In the genomic region with DNA sequence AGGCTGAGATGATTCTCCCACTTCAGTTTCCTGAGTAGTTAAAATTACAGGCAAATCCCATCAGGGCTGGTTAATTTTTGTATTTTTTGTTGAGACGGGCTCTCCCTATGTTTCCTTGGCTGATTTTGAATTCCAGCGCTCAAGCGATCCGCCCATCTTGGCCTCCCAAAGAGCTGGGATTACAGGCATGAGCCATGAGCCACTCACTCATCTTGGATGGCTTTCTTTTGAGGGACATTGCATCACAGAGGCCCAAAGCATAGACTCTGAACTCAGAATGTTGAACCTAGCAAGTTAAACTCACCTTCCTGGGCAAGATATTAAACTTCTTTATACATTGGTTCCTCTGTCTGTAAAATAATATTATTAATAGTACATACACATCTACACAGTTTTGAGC, we compare ENCODE assay signal across 9 cellular contexts. TPM values are rescaled to one million over a fixed set of nuclear protein-coding genes. Genes with fewer than 3 reads are reported as not detected.
DNase-seq lines count a peak whose midpoint lies in the region; ATAC-seq and TF ChIP-seq lines count a peak whose summit lies in the region.
"Had no signal": no experiment of that assay in that cellular context is flagged by ENCODE, and none has a peak within 500 bp of the region (broad histone marks: within the 10 kb centered on the region; RNA-seq: fewer than 3 reads in every experiment).

No MANE protein-coding gene starts in this region.

- H3K36me3 ChIP-seq in gastroesophageal sphincter, result no peaks in the 10 kb centered on the region

- DNase-seq in activated CD4-positive, alpha-beta T cell treated with anti-CD3 and anti-CD28 coated beads, Interleukin-2, amount 10 ng/mL, durations not matched to agents 7 days and 5 days, result no peak
- DNase-seq in activated CD4-positive, alpha-beta T cell treated with anti-CD3 and anti-CD28 coated beads, Interleukin-2, amount 50 U/mL, for 4 hours, result no peak
- no peak for DNase-seq in activated CD4-positive, alpha-beta memory T cell treated with anti-CD3 and anti-CD28 coated beads for 36 hours
- no peak for DNase-seq in stimulated activated naive B cell treated with anti-CD40 and anti-IgM and Interleukin-4, amounts not matched to agents 10 μg/mL and 1 μg/mL and 100 μg/mL, for 72 hours
- no peak for DNase-seq in NCI-H226
- DNase-seq in H4 (ENCODE audit: low spot score), result no peak
- DNase-seq in NAMALWA (ENCODE audit: low spot score), result no peak
- DNase-seq: occipital lobe had no signal

- peak overlapping the region; percentile 77 for H3K27ac Mint-ChIP-seq in activated CD4-positive, alpha-beta T cell treated with anti-CD3 and anti-CD28 coated beads, Interleukin-2, amount 10 ng/mL, durations not matched to agents 7 days and 5 days
- no peak overlapping the region for H3K27ac Mint-ChIP-seq in activated CD4-positive, alpha-beta memory T cell treated with anti-CD3 and anti-CD28 coated beads for 36 hours
- H3K27ac Mint-ChIP-seq in stimulated activated naive B cell treated with anti-CD40 and anti-IgM and Interleukin-4, amounts not matched to agents 10 μg/mL and 1 μg/mL and 100 μg/mL, for 72 hours, result peak overlapping the region; percentile 74

- no peaks in the 10 kb centered on the region for H3K27me3 ChIP-seq in gastroesophageal sphincter

- H3K4me1 ChIP-seq in gastroesophageal sphincter, result peaks cover 0 to 24% (median 3%) of the 10 kb centered on the region in 3 donors

- CTCF ChIA-PET in activated CD4-positive, alpha-beta T cell treated with anti-CD3 and anti-CD28 coated beads, Interleukin-2, amount 10 ng/mL, durations not matched to agents 7 days and 5 days (lab: Charles Lee), result no interaction called here
- CTCF ChIA-PET in activated CD4-positive, alpha-beta memory T cell treated with anti-CD3 and anti-CD28 coated beads for 36 hours (lab: Charles Lee), result no interaction called here

- intact Hi-C loops in activated CD4-positive, alpha-beta memory T cell treated with anti-CD3 and anti-CD28 coated beads for 36 hours (cut with micrococcal nuclease), result loop anchor here (1.0 to 2.0 kb wide), 4 partner anchors 13 to 341 kb away; no protein-coding TSS in a partner anchor

- H3K27me3 Mint-ChIP-seq in activated CD4-positive, alpha-beta T cell treated with anti-CD3 and anti-CD28 coated beads, Interleukin-2, amount 10 ng/mL, durations not matched to agents 7 days and 5 days, result no peaks in the 10 kb centered on the region
- no peaks in the 10 kb centered on the region for H3K27me3 Mint-ChIP-seq in activated CD4-positive, alpha-beta memory T cell treated with anti-CD3 and anti-CD28 coated beads for 36 hours
- no peaks in the 10 kb centered on the region for H3K27me3 Mint-ChIP-seq in stimulated activated naive B cell treated with anti-CD40 and anti-IgM and Interleukin-4, amounts not matched to agents 10 μg/mL and 1 μg/mL and 100 μg/mL, for 72 hours

- peak overlapping the region; percentile 87 for H3K4me3 Mint-ChIP-seq in activated CD4-positive, alpha-beta T cell treated with anti-CD3 and anti-CD28 coated beads, Interleukin-2, amount 10 ng/mL, durations not matched to agents 7 days and 5 days
- peak overlapping the region; percentile 77 for H3K4me3 Mint-ChIP-seq in activated CD4-positive, alpha-beta memory T cell treated with anti-CD3 and anti-CD28 coated beads for 36 hours
- H3K4me3 Mint-ChIP-seq in stimulated activated naive B cell treated with anti-CD40 and anti-IgM and Interleukin-4, amounts not matched to agents 10 μg/mL and 1 μg/mL and 100 μg/mL, for 72 hours, result peak overlapping the region; percentile 64 to 93

- TF ChIP-seq POLR2A in gastroesophageal sphincter (IDR thresholded peaks at IDR 0.05), result no peak

- POLR2A ChIA-PET in activated CD4-positive, alpha-beta T cell treated with anti-CD3 and anti-CD28 coated beads, Interleukin-2, amount 10 ng/mL, durations not matched to agents 7 days and 5 days (lab: Charles Lee), result no interaction called here
- POLR2A ChIA-PET in activated CD4-positive, alpha-beta memory T cell treated with anti-CD3 and anti-CD28 coated beads for 36 hours (lab: Charles Lee), result no interaction called here

- 70 to 100% methylated on average over 2 to 4 of the region's 4 CpGs for WGBS in gastroesophageal sphincter (ENCODE audit: low coverage in 1 of 2), 2 donors

- TF ChIP-seq CTCF in gastroesophageal sphincter (IDR thresholded peaks at IDR 0.05), result no peak

- H3K27ac ChIP-seq in gastroesophageal sphincter, result peak overlapping the region in 2 of 4 donors; percentile 15 to 62

- H3K4me3 ChIP-seq in gastroesophageal sphincter, result no peak overlapping the region

- peak; percentile 60 for ATAC-seq in gastroesophageal sphincter
- no peak for ATAC-seq in stimulated activated naive B cell treated with anti-CD40 and anti-IgM and Interleukin-4, amounts not matched to agents 10 μg/mL and 1 μg/mL and 100 μg/mL, for 72 hours (replicated peaks)

- no peaks in the 10 kb centered on the region for H3K9me3 ChIP-seq in gastroesophageal sphincter

- TF ChIP-seq EP300 in gastroesophageal sphincter (IDR thresholded peaks at IDR 0.05), result no peak

- peaks cover 35% of the 10 kb centered on the region for H3K36me3 Mint-ChIP-seq in activated CD4-positive, alpha-beta T cell treated with anti-CD3 and anti-CD28 coated beads, Interleukin-2, amount 10 ng/mL, durations not matched to agents 7 days and 5 days (ENCODE audit: low read depth)
- no peaks in the 10 kb centered on the region for H3K36me3 Mint-ChIP-seq in activated CD4-positive, alpha-beta memory T cell treated with anti-CD3 and anti-CD28 coated beads for 36 hours
- peaks cover 4 to 10% of the 10 kb centered on the region in 2 donors for H3K36me3 Mint-ChIP-seq in stimulated activated naive B cell treated with anti-CD40 and anti-IgM and Interleukin-4, amounts not matched to agents 10 μg/mL and 1 μg/mL and 100 μg/mL, for 72 hours

- peaks cover 4% of the 10 kb centered on the region for H3K9me3 Mint-ChIP-seq in activated CD4-positive, alpha-beta T cell treated with anti-CD3 and anti-CD28 coated beads, Interleukin-2, amount 10 ng/mL, durations not matched to agents 7 days and 5 days
- no peaks in the 10 kb centered on the region for H3K9me3 Mint-ChIP-seq in activated CD4-positive, alpha-beta memory T cell treated with anti-CD3 and anti-CD28 coated beads for 36 hours
- no peaks in the 10 kb centered on the region for H3K9me3 Mint-ChIP-seq in stimulated activated naive B cell treated with anti-CD40 and anti-IgM and Interleukin-4, amounts not matched to agents 10 μg/mL and 1 μg/mL and 100 μg/mL, for 72 hours

- H3K4me1 Mint-ChIP-seq in activated CD4-positive, alpha-beta T cell treated with anti-CD3 and anti-CD28 coated beads, Interleukin-2, amount 10 ng/mL, durations not matched to agents 7 days and 5 days, result peaks cover 41% of the 10 kb centered on the region
- H3K4me1 Mint-ChIP-seq in activated CD4-positive, alpha-beta memory T cell treated with anti-CD3 and anti-CD28 coated beads for 36 hours (ENCODE audit: low read depth), result peaks cover 53% of the 10 kb centered on the region
- peaks cover 25 to 43% of the 10 kb centered on the region in 2 donors for H3K4me1 Mint-ChIP-seq in stimulated activated naive B cell treated with anti-CD40 and anti-IgM and Interleukin-4, amounts not matched to agents 10 μg/mL and 1 μg/mL and 100 μg/mL, for 72 hours

RNA-seq across cellular contexts. Expression of a gene that starts 0.8 kb away (rescaled TPM):
- 10 to 100 TPM; 92.5 to 98.8 TPM for total RNA-seq in activated CD4-positive, alpha-beta T cell treated with anti-CD3 and anti-CD28 coated beads, Interleukin-2, amount 10 ng/mL, durations not matched to agents 7 days and 5 days
- 10 to 100 TPM in 1 of 2 experiments, 1 to 10 TPM in 1; 8.6 to 10.5 TPM for total RNA-seq in activated CD4-positive, alpha-beta memory T cell treated with anti-CD3 and anti-CD28 coated beads for 36 hours
- 1 to 10 TPM; 3.0 to 4.3 (median 3.3) TPM for total RNA-seq in gastroesophageal sphincter
- 80.6 and 105 TPM in 2 replicates for total RNA-seq in H4 (2014; rRNA removed; shearing (Covaris generic))
- total RNA-seq: occipital lobe had no signal

RNA-seq across cellular contexts. Expression of a gene that starts 11.0 kb away (rescaled TPM):
- total RNA-seq in activated CD4-positive, alpha-beta T cell treated with anti-CD3 and anti-CD28 coated beads, Interleukin-2, amount 10 ng/mL, durations not matched to agents 7 days and 5 days, result 100 to 1,000 TPM; 101 to 106 TPM
- total RNA-seq in activated CD4-positive, alpha-beta memory T cell treated with anti-CD3 and anti-CD28 coated beads for 36 hours, result 10 to 100 TPM; 28.5 to 37.1 TPM
- 10 to 100 TPM in 1 of 4 donors, 1 to 10 TPM in 3; 3.0 to 12.8 (median 7.3) TPM for total RNA-seq in gastroesophageal sphincter
- total RNA-seq in H4 (2014; rRNA removed; shearing (Covaris generic)), result 14.2 and 28.6 TPM in 2 replicates

RNA-seq across cellular contexts. Expression of a gene that starts 22.9 kb away (rescaled TPM):
- not detected for total RNA-seq in activated CD4-positive, alpha-beta T cell treated with anti-CD3 and anti-CD28 coated beads, Interleukin-2, amount 10 ng/mL, durations not matched to agents 7 days and 5 days
- total RNA-seq in activated CD4-positive, alpha-beta memory T cell treated with anti-CD3 and anti-CD28 coated beads for 36 hours, result not detected
- total RNA-seq in gastroesophageal sphincter, result under 1 TPM in 1 of 4 donors, not detected in 3; 0.67 TPM
- total RNA-seq in H4 (2014; rRNA removed; shearing (Covaris generic)), result not detected in 2 replicates
